ENCODE assay signal across 2 cellular contexts in the genomic region with DNA sequence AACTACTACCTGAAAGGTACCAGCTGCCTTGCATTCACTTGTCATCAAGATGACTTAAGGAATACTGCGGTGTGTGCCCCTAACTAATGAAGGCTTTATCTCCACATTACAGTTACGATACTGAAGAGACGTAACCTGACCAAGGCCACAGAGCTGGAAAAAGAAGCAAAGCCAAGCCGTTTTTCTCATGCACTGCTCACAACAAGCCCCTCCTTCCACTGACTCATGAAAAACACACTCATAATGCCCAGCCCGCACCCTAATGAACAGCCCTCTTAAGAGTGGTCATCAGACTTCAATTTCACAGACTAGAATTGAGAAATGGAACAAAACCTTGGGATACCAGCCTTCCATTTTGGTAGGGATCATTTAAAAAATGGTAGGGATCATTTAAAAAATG.
TF ChIP-seq lines count a peak whose summit lies in the region.

No MANE protein-coding gene starts in this region.

TF ChIP-seq in SK-N-SH treated with all-trans-retinoic acid at 6 μM for 48 hours, 23 proteins besides CTCF, POLR2A, EP300 and RAD21 (continued from another document):
- no peak for TF ChIP-seq ISL1 (CRISPR knock-in tag; IDR thresholded peaks at IDR 0.05)
- TF ChIP-seq ZFP30 (CRISPR knock-in tag; IDR thresholded peaks at IDR 0.05): no peak

TF ChIP-seq in SK-N-SH, 30 proteins besides CTCF, POLR2A, EP300 and RAD21 (continued from another document):
- TF ChIP-seq IRF3 (IDR thresholded peaks at IDR 0.05; ENCODE audit: low read depth, low read length): no peak
- TF ChIP-seq NRF1 (IDR thresholded peaks at IDR 0.05; ENCODE audit: low read depth, low read length): no peak
TF ChIP-seq in SK-N-SH: peak in this region for 0.
